ENCODE assay signal across 13 cellular contexts in genomic region chr12:124233041-124233836, GRCh38.
A peak's percentile ranks its signal among the peaks of the same experiment; 100 is the strongest.
DNase-seq lines count a peak whose midpoint lies in the region; ATAC-seq and TF ChIP-seq lines count a peak whose summit lies in the region.
"Had no signal": no experiment of that assay in that cellular context is flagged by ENCODE, and none has a peak within 500 bp of the region (broad histone marks: within the 10 kb centered on the region; RNA-seq: fewer than 3 reads in every experiment).

No MANE protein-coding gene starts in this region.

- H3K4me1 ChIP-seq in mucosa of rectum (ENCODE audit: control insufficient read depth in 2 of 2, insufficient read depth in 2 of 2, low read length in 2 of 2) (peaks cover 16 to 44% of the 10 kb centered on the region in 2 donors), esophagus muscularis mucosa (no peaks in the 10 kb centered on the region)
- H3K4me1 ChIP-seq: adrenal gland had no signal

- no peak for TF ChIP-seq POLR2A in esophagus muscularis mucosa (IDR thresholded peaks at IDR 0.05; ENCODE audit: low read depth)

- H3K27me3 ChIP-seq in mucosa of rectum (ENCODE audit: control insufficient read depth in 2 of 2, insufficient read depth in 2 of 2, low read length in 2 of 2) (no peaks in the 10 kb centered on the region), esophagus muscularis mucosa (peaks cover 0 to 4% (median 0%) of the 10 kb centered on the region in 4 donors)
- H3K27me3 ChIP-seq: adrenal gland had no signal

- DNase-seq in AG08396 (ENCODE audit: low spot score) (peak; percentile 69), LoVo (ENCODE audit: low spot score) (peak; percentile 64), choroid plexus epithelial cell (ENCODE audit: low read depth) (peak; percentile 85), NCI-H1105 (lab: John Stamatoyannopoulos, UW) (no peak), esophagus muscularis mucosa (ENCODE audit: extremely low spot score) (no peak), foreskin melanocyte (no peak)
- DNase-seq: activated CD8-positive, alpha-beta memory T cell treated with anti-CD3 and anti-CD28 coated beads for 24 hours; CD4-positive, CD25-positive, alpha-beta regulatory T cell; NCI-H446 treated with DMSO at 0.1 percent for 48 hours; stimulated activated naive CD4-positive, alpha-beta T cell treated with Interleukin-2 at 50 U/mL for 16 hours had no signal

- WGBS in esophagus muscularis mucosa: 87% methylated on average over 5 of the region's 5 CpGs

- no peak for ATAC-seq in GM19397 (IDR thresholded peaks at IDR 0.05; ENCODE audit: unreplicated experiment)

- intact Hi-C loops in esophagus muscularis mucosa (cut with DNase I): no loop called here

- H3K9me3 ChIP-seq in mucosa of rectum (ENCODE audit: control insufficient read depth in 2 of 2, low read length in 2 of 2): peaks cover 0 to 3% of the 10 kb centered on the region in 2 donors
- H3K9me3 ChIP-seq in esophagus muscularis mucosa: peaks cover 0 to 10% (median 4%) of the 10 kb centered on the region in 4 donors
- H3K9me3 ChIP-seq: adrenal gland had no signal

- TF ChIP-seq EP300 in esophagus muscularis mucosa (IDR thresholded peaks at IDR 0.05): no peak

- H3K9ac ChIP-seq in mucosa of rectum (ENCODE audit: low read depth in 1 of 2, low read length in 2 of 2): no peak overlapping the region

- H3K27ac ChIP-seq in mucosa of rectum (ENCODE audit: low read depth in 2 of 2, low read length in 2 of 2) (peak overlapping the region; percentile 29 to 84), esophagus muscularis mucosa (replicated peaks in 1 of 4) (no peak overlapping the region)

- no peaks in the 10 kb centered on the region for H3K36me3 ChIP-seq in mucosa of rectum (ENCODE audit: control insufficient read depth in 2 of 2, insufficient read depth in 2 of 2, low read length in 2 of 2)
- no peaks in the 10 kb centered on the region for H3K36me3 ChIP-seq in esophagus muscularis mucosa
- H3K36me3 ChIP-seq: adrenal gland had no signal

- no peak for TF ChIP-seq CTCF in choroid plexus epithelial cell (conservative IDR thresholded peaks at IDR 0.05; ENCODE audit: low read depth, low read length)
- no peak for TF ChIP-seq CTCF in esophagus muscularis mucosa (IDR thresholded peaks at IDR 0.05)

- H3K4me3 ChIP-seq in choroid plexus epithelial cell (ENCODE audit: low read depth, low read length) (no peak overlapping the region), mucosa of rectum (ENCODE audit: low read length in 2 of 2) (no peak overlapping the region), esophagus muscularis mucosa (no peak overlapping the region)
- H3K4me3 ChIP-seq: adrenal gland had no signal

Comparison
In these comparisons a context has a peak if more than half of its experiments do, and no peak if none do; other contexts are left out.
1. DNase-seq: peak in AG08396 (single experiment), LoVo (single experiment) and choroid plexus epithelial cell (single experiment); none in NCI-H1105 (single experiment), esophagus muscularis mucosa (single experiment) and foreskin melanocyte (single experiment).
2. H3K27ac ChIP-seq: peak in mucosa of rectum (2 of 2); none in esophagus muscularis mucosa (0 of 4).